ENCODE assay signal across 11 cellular contexts in the genomic region with DNA sequence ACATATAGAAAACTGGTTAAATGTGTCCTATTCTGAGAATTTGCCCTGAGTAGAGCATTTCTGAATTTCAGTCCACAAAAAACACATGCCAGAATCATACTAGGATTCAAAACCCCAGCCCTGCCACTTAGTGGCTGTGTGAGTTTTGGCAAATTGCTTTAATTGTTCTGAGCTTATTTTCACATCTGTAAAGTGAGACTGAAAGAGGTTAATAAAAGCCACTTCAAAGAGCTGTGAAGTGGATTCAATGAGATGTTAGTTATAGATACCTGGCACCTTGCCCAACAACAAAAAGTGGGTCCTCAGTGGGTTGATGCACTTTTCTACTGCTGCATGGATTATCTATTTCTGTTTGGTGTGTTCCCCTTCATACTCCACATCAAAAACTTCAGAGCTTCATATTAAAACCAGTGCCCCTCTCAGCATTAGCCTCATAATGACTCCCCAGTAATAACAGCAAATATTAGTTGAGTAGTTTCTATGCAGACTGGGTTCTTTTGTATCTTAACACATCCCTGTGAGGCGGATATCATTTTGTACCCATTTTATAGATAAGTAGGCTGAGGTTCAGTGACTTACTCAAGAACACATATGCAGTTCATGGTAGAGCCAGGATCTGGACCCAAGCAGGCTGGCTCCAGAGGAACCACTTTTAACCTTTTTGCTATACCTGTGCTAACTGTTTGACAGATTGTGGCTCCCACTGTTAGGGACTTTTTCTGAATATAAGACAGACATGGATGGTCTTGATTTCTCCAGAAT. TPM values are rescaled to one million over a fixed set of nuclear protein-coding genes. Genes with fewer than 3 reads are reported as not detected.
DNase-seq lines count a peak whose midpoint lies in the region; ATAC-seq and TF ChIP-seq lines count a peak whose summit lies in the region.
"Had no signal": no experiment of that assay in that cellular context is flagged by ENCODE, and none has a peak within 500 bp of the region (broad histone marks: within the 10 kb centered on the region; RNA-seq: fewer than 3 reads in every experiment).

No MANE protein-coding gene starts in this region.

- no peaks in the 10 kb centered on the region for H3K27me3 Mint-ChIP-seq in activated T-cell treated with anti-CD3 and anti-CD28 coated beads, Interleukin-2, amount 50 U/mL, for 72 hours (ENCODE audit: low read depth)
- no peaks in the 10 kb centered on the region for H3K27me3 Mint-ChIP-seq in activated B cell treated with CpG ODN at 0.5 μM for 24 hours

- in situ Hi-C loops in brain microvascular endothelial cell (cut with HindIII; ENCODE audit: low pct_ligation_motif_present, low sequenced_read_pairs), result no loop called here

- peak; percentile 33 to 61 for DNase-seq in activated T-cell treated with anti-CD3 and anti-CD28 coated beads, Interleukin-2, amount 50 U/mL, for 72 hours
- no peak for DNase-seq in activated T-cell treated with anti-CD3 and anti-CD28 coated beads, Interleukin-2, amount 50 U/mL, for 48 hours
- peak; percentile 52 to 90 (median 70) for DNase-seq in NCI-H1417 (lab: John Stamatoyannopoulos, UW)
- DNase-seq in activated B cell treated with CpG ODN at 0.5 μM for 24 hours, result no peak
- peak; percentile 27 for DNase-seq in stimulated activated CD4-positive, alpha-beta T cell treated with anti-CD3 and anti-CD28 coated beads, Interleukin-4, amount 100 ng/mL, for 1 hour
- no peak for DNase-seq in left lung
- DNase-seq in brain microvascular endothelial cell, result no peak
- DNase-seq: SJCRH30 had no signal

- H3K9me3 ChIP-seq in left lung, result no peaks in the 10 kb centered on the region
- H3K9me3 ChIP-seq: esophagus muscularis mucosa, SJCRH30 had no signal

- H3K27me3 ChIP-seq in left lung (no peaks in the 10 kb centered on the region), brain microvascular endothelial cell (replicated peaks) (no peaks in the 10 kb centered on the region)
- H3K27me3 ChIP-seq: esophagus muscularis mucosa had no signal

- H3K4me1 ChIP-seq in left lung, result peaks cover 16 to 50% of the 10 kb centered on the region in 2 donors
- H3K4me1 ChIP-seq: SJCRH30 had no signal

- no peak overlapping the region for H3K27ac ChIP-seq in left lung
- no peak overlapping the region for H3K27ac ChIP-seq in brain microvascular endothelial cell
- H3K27ac ChIP-seq: SJCRH30 had no signal

- CTCF ChIA-PET in activated B cell treated with CpG ODN at 0.5 μM for 24 hours (lab: Charles Lee), result interaction anchor here (0.6 to 3.2 kb wide), 5 partner anchors 10 to 183 kb away, joined by 3 to 21 read pairs (median 4); no protein-coding TSS in a partner anchor

- ATAC-seq in activated T-cell treated with anti-CD3 and anti-CD28 coated beads, Interleukin-2, amount 50 U/mL, for 72 hours (replicated peaks in 1 of 2), result peak; percentile 66 to 76
- ATAC-seq in activated B cell treated with CpG ODN at 0.5 μM for 24 hours (ENCODE audit: low read depth) (no peak), left lung (no peak), HG02870 (IDR thresholded peaks at IDR 0.05; ENCODE audit: unreplicated experiment) (no peak)

- peak overlapping the region; percentile 58 to 74 for H3K4me3 Mint-ChIP-seq in activated T-cell treated with anti-CD3 and anti-CD28 coated beads, Interleukin-2, amount 50 U/mL, for 72 hours
- H3K4me3 Mint-ChIP-seq in activated B cell treated with CpG ODN at 0.5 μM for 24 hours, result peak overlapping the region; percentile 15

- peaks cover 50% of the 10 kb centered on the region for H3K4me1 Mint-ChIP-seq in activated T-cell treated with anti-CD3 and anti-CD28 coated beads, Interleukin-2, amount 50 U/mL, for 72 hours (ENCODE audit: low read depth)
- H3K4me1 Mint-ChIP-seq in activated B cell treated with CpG ODN at 0.5 μM for 24 hours, result peaks cover 41% of the 10 kb centered on the region

- intact Hi-C loops in activated B cell treated with CpG ODN at 0.5 μM for 24 hours (cut with micrococcal nuclease), result loop anchor here (5.0 kb wide), 1 partner anchor 35 kb away; no protein-coding TSS in a partner anchor
- intact Hi-C loops in left lung (cut with DNase I), result no loop called here

- H3K36me3 ChIP-seq in left lung, result no peaks in the 10 kb centered on the region
- H3K36me3 ChIP-seq in brain microvascular endothelial cell (replicated peaks), result no peaks in the 10 kb centered on the region
- H3K36me3 ChIP-seq: esophagus muscularis mucosa, SJCRH30 had no signal

- POLR2A ChIA-PET in activated B cell treated with CpG ODN at 0.5 μM for 24 hours (lab: Charles Lee), result interaction anchor here (0.7 to 2.1 kb wide), 3 partner anchors 10 to 1440 kb away, joined by 3 to 24 read pairs (median 3); no protein-coding TSS in a partner anchor

- no peaks in the 10 kb centered on the region for H3K36me3 Mint-ChIP-seq in activated T-cell treated with anti-CD3 and anti-CD28 coated beads, Interleukin-2, amount 50 U/mL, for 72 hours (ENCODE audit: insufficient read depth in 2 of 2)
- H3K36me3 Mint-ChIP-seq in activated B cell treated with CpG ODN at 0.5 μM for 24 hours (ENCODE audit: low read depth), result no peaks in the 10 kb centered on the region

- TF ChIP-seq CTCF in activated B cell treated with CpG ODN at 0.5 μM for 24 hours (IDR thresholded peaks at IDR 0.05), result no peak
- TF ChIP-seq CTCF in left lung (IDR thresholded peaks at IDR 0.05), result no peak
- TF ChIP-seq CTCF in brain microvascular endothelial cell (IDR thresholded peaks at IDR 0.05; ENCODE audit: low read depth, low read length, missing control alignments), result no peak

- peak overlapping the region; percentile 83 for H3K27ac Mint-ChIP-seq in activated T-cell treated with anti-CD3 and anti-CD28 coated beads, Interleukin-2, amount 50 U/mL, for 72 hours
- H3K27ac Mint-ChIP-seq in activated B cell treated with CpG ODN at 0.5 μM for 24 hours, result peak overlapping the region; percentile 84

- no peaks in the 10 kb centered on the region for H3K9me3 Mint-ChIP-seq in activated T-cell treated with anti-CD3 and anti-CD28 coated beads, Interleukin-2, amount 50 U/mL, for 72 hours
- H3K9me3 Mint-ChIP-seq in activated B cell treated with CpG ODN at 0.5 μM for 24 hours, result no peaks in the 10 kb centered on the region

- H3K4me3 ChIP-seq in left lung (no peak overlapping the region), brain microvascular endothelial cell (ENCODE audit: low read depth, low read length) (no peak overlapping the region)
- H3K4me3 ChIP-seq: esophagus muscularis mucosa, SJCRH30 had no signal

RNA-seq across cellular contexts. Expression of a gene that starts 14.2 kb away (rescaled TPM):
- under 1 TPM in 1 of 2 donors, not detected in 1; 0.58 TPM for total RNA-seq in activated T-cell treated with anti-CD3 and anti-CD28 coated beads, Interleukin-2, amount 50 U/mL, for 72 hours
- total RNA-seq in activated B cell treated with CpG ODN at 0.5 μM for 24 hours (not detected in 2 replicates), left lung (10 to 100 TPM; 10.8 to 11.0 TPM)
- total RNA-seq: activated CD8-positive, alpha-beta memory T cell treated with anti-CD3 and anti-CD28 coated beads for 36 hours; SJCRH30 had no signal

RNA-seq across cellular contexts. Expression of a gene that starts 14.2 kb away (rescaled TPM):
- total RNA-seq in activated T-cell treated with anti-CD3 and anti-CD28 coated beads, Interleukin-2, amount 50 U/mL, for 72 hours, result not detected
- total RNA-seq in activated B cell treated with CpG ODN at 0.5 μM for 24 hours, result not detected in 2 replicates
- total RNA-seq in left lung, result 10 to 100 TPM in 1 of 2 donors, 1 to 10 TPM in 1; 9.0 to 27.0 TPM
- total RNA-seq: SJCRH30 had no signal

RNA-seq across cellular contexts. Expression of a gene that starts 43.9 kb away (rescaled TPM):
- total RNA-seq in activated T-cell treated with anti-CD3 and anti-CD28 coated beads, Interleukin-2, amount 50 U/mL, for 72 hours, result 10 to 100 TPM; 11.4 to 11.7 TPM
- total RNA-seq in activated B cell treated with CpG ODN at 0.5 μM for 24 hours (29.4 and 33.2 TPM in 2 replicates), left lung (10 to 100 TPM; 29.7 to 94.0 TPM)

Comparison
In these comparisons a context has a peak if more than half of its experiments do, and no peak if none do; other contexts are left out.
1. DNase-seq: peak in activated T-cell treated with anti-CD3 and anti-CD28 coated beads, Interleukin-2, amount 50 U/mL, for 72 hours (2 of 2), NCI-H1417 (3 of 3) and stimulated activated CD4-positive, alpha-beta T cell treated with anti-CD3 and anti-CD28 coated beads, Interleukin-4, amount 100 ng/mL, for 1 hour (single experiment); none in activated T-cell treated with anti-CD3 and anti-CD28 coated beads, Interleukin-2, amount 50 U/mL, for 48 hours (0 of 2), activated B cell treated with CpG ODN at 0.5 μM for 24 hours (single experiment), left lung (0 of 2) and brain microvascular endothelial cell (single experiment).
2. ATAC-seq: peak in activated T-cell treated with anti-CD3 and anti-CD28 coated beads, Interleukin-2, amount 50 U/mL, for 72 hours (2 of 2); none in activated B cell treated with CpG ODN at 0.5 μM for 24 hours (single experiment), left lung (single experiment) and HG02870 (single experiment).
3. RNA of a gene that starts 14.2 kb away (total RNA-seq): 10.8 to 11.0 TPM in left lung; 0.58 TPM in activated T-cell treated with anti-CD3 and anti-CD28 coated beads, Interleukin-2, amount 50 U/mL, for 72 hours and not detected in activated B cell treated with CpG ODN at 0.5 μM for 24 hours; every median in the first group is over 4 times any median in the second.